8 cellular contexts compared by ENCODE assay signal in the genomic region with DNA sequence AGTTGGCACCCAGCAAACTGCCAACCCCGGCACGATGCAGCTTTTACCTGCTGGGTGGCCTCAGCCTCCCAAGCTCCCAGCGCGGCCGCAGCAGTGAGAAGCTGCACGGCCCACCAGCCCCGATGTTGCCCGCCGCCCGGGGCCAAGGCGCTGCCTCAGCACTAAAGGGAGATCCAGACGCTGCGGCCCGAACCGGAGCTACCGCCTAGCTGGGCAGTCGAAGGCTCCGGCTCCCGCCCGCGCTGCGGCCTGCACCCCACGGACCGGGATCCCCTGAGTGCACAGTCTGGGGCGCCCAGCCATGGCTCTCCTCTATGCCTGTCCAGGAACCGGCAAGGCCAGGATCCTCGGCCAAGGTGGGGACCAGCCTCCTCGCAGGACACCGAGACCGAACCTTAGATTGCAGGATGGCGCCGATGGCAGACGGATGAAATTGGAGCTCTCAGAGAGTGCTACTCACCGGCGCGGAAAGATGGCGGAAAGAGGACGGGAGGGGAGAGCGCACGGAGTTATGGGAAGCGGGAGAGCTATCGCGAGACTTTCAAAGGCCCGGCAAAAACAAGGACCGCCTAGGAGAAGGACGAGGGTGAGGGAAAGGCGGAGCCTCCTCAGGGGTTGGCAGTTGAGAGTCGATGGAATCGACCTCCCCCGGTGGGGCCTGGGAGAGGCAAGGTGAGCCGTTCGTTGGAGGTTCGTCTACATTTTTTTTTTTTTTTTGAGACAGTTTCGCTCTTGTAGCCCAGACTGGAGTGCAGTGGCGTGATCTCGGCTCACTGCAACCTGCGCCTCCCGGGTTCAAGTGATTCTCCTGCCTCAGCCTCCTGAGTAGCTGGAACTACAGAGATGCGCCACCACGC. TPM values are rescaled to one million over a fixed set of nuclear protein-coding genes. Genes with fewer than 3 reads are reported as not detected.
A peak's percentile ranks its signal among the peaks of the same experiment; 100 is the strongest.
DNase-seq lines count a peak whose midpoint lies in the region; ATAC-seq and TF ChIP-seq lines count a peak whose summit lies in the region.

A gene (minus strand): TSS at position 485 of the 857 bp plus-strand sequence. CDS start 1,221 bp downstream, outside the sequence.

- peaks cover 51% of the 10 kb centered on the region for H3K79me2 ChIP-seq in SU-DHL-6 (ENCODE audit: insufficient read depth, low read length)

- peak; percentile 83 for DNase-seq in NCI-H128 (lab: John Stamatoyannopoulos, UW; ENCODE audit: unreplicated experiment)
- peak; percentile 86 for DNase-seq in activated naive CD8-positive, alpha-beta T cell treated with anti-CD3 and anti-CD28 coated beads, Interleukin-2, amount 10 ng/mL, durations not matched to agents 7 days and 5 days
- DNase-seq in head of caudate nucleus, result peak; percentile 88 to 98 (median 94)
- DNase-seq in ovary, result peak; percentile 91 to 96 (median 93)
- peak; percentile 96 for DNase-seq in thyroid gland

- H3K27ac Mint-ChIP-seq in activated naive CD8-positive, alpha-beta T cell treated with anti-CD3 and anti-CD28 coated beads, Interleukin-2, amount 10 ng/mL, durations not matched to agents 7 days and 5 days, result peak within 1 kb of the TSS; percentile 94

- peaks cover 47% of the 10 kb centered on the region for H3K4me1 Mint-ChIP-seq in activated naive CD8-positive, alpha-beta T cell treated with anti-CD3 and anti-CD28 coated beads, Interleukin-2, amount 10 ng/mL, durations not matched to agents 7 days and 5 days

- peak; percentile 85 for TF ChIP-seq POLR2A in GM10847 (IDR thresholded peaks at IDR 0.05; ENCODE audit: extremely low read depth, insufficient read length)
- peak; percentile 83 for TF ChIP-seq POLR2A in ovary (IDR thresholded peaks at IDR 0.05)
- TF ChIP-seq POLR2A in thyroid gland (IDR thresholded peaks at IDR 0.05), result peak; percentile 65 to 88

- no peaks in the 10 kb centered on the region for H3K9me3 Mint-ChIP-seq in activated naive CD8-positive, alpha-beta T cell treated with anti-CD3 and anti-CD28 coated beads, Interleukin-2, amount 10 ng/mL, durations not matched to agents 7 days and 5 days

- H4K20me1 ChIP-seq in SU-DHL-6 (ENCODE audit: low read depth, low read length), result peaks cover 42% of the 10 kb centered on the region

- H3K36me3 ChIP-seq in SU-DHL-6 (ENCODE audit: low read length) (peaks cover 59% of the 10 kb centered on the region), ovary (no peaks in the 10 kb centered on the region), thyroid gland (peaks cover 47 to 51% of the 10 kb centered on the region in 2 donors)

- H3K4me3 ChIP-seq in SU-DHL-6 (ENCODE audit: insufficient read depth, low read length, poor library complexity, severe bottlenecking) (peak within 1 kb of the TSS; percentile 91), ovary (peak within 1 kb of the TSS; percentile 73), thyroid gland (replicated peaks in 1 of 3) (peak within 1 kb of the TSS; percentile 38 to 94 (median 74))

- H3K9me3 ChIP-seq in SU-DHL-6 (ENCODE audit: insufficient read depth, low read length) (no peaks in the 10 kb centered on the region), ovary (no peaks in the 10 kb centered on the region), thyroid gland (no peaks in the 10 kb centered on the region)

- H3K4me3 Mint-ChIP-seq in activated naive CD8-positive, alpha-beta T cell treated with anti-CD3 and anti-CD28 coated beads, Interleukin-2, amount 10 ng/mL, durations not matched to agents 7 days and 5 days, result peak within 1 kb of the TSS; percentile 96

- intact Hi-C loops in head of caudate nucleus (cut with DNase I), result loop anchor here (1.0 to 10.0 kb wide), 2 partner anchors 11 to 275 kb away; a partner anchor contains a TSS
- intact Hi-C loops in ovary (cut with DNase I), result no loop called here
- intact Hi-C loops in thyroid gland (cut with DNase I), result no loop called here

- peak within 1 kb of the TSS; percentile 72 for H3K4me2 ChIP-seq in SU-DHL-6 (ENCODE audit: low read depth, low read length, poor library complexity, severe bottlenecking)

- H3K36me3 Mint-ChIP-seq in activated naive CD8-positive, alpha-beta T cell treated with anti-CD3 and anti-CD28 coated beads, Interleukin-2, amount 10 ng/mL, durations not matched to agents 7 days and 5 days, result peaks cover 57% of the 10 kb centered on the region

- H3K27me3 ChIP-seq in SU-DHL-6 (ENCODE audit: low read length) (no peaks in the 10 kb centered on the region), ovary (no peaks in the 10 kb centered on the region), thyroid gland (no peaks in the 10 kb centered on the region)

- peak within 1 kb of the TSS; percentile 37 for H2AFZ ChIP-seq in SU-DHL-6 (ENCODE audit: low read depth, low read length, severe bottlenecking)

- POLR2A ChIA-PET in activated naive CD8-positive, alpha-beta T cell treated with anti-CD3 and anti-CD28 coated beads, Interleukin-2, amount 10 ng/mL, durations not matched to agents 7 days and 5 days (lab: Charles Lee), result interaction anchor here (0.6 to 11.9 kb wide), 10 partner anchors 12 to 733 kb away, joined by 3 to 214 read pairs (median 4); a partner anchor contains a TSS

- TF ChIP-seq EP300 in ovary (IDR thresholded peaks at IDR 0.05), result no peak

- 2 to 3% (median 3%) methylated on average over 52 to 60 of the region's 60 CpGs for WGBS in ovary, 3 donors
- WGBS in thyroid gland, 2 donors, result 3 to 5% methylated on average over 38 to 44 of the region's 60 CpGs

- TF ChIP-seq CTCF in SU-DHL-6 (IDR thresholded peaks at IDR 0.05; ENCODE audit: insufficient read depth, low read length, poor library complexity, severe bottlenecking) (no peak), ovary (IDR thresholded peaks at IDR 0.05) (no peak), thyroid gland (IDR thresholded peaks at IDR 0.05) (no peak)

- ATAC-seq in HG02678 (IDR thresholded peaks at IDR 0.05; ENCODE audit: unreplicated experiment), result peak; percentile 87
- ATAC-seq in activated naive CD8-positive, alpha-beta T cell treated with anti-CD3 and anti-CD28 coated beads, Interleukin-2, amount 10 ng/mL, durations not matched to agents 7 days and 5 days (ENCODE audit: low read depth), result peak; percentile 93

- H3K9ac ChIP-seq in SU-DHL-6 (ENCODE audit: low read length), result peak within 1 kb of the TSS; percentile 95

- peaks cover 54% of the 10 kb centered on the region for H3F3A ChIP-seq in SU-DHL-6 (ENCODE audit: insufficient read depth)

- H3K4me1 ChIP-seq in ovary (ENCODE audit: insufficient read depth) (peaks cover 21% of the 10 kb centered on the region), thyroid gland (peaks cover 12 to 36% of the 10 kb centered on the region in 2 donors)

- H3K27me3 Mint-ChIP-seq in activated naive CD8-positive, alpha-beta T cell treated with anti-CD3 and anti-CD28 coated beads, Interleukin-2, amount 10 ng/mL, durations not matched to agents 7 days and 5 days, result no peaks in the 10 kb centered on the region

- H3K27ac ChIP-seq in SU-DHL-6 (ENCODE audit: low read depth, low read length) (peak within 1 kb of the TSS; percentile 80), ovary (peak within 1 kb of the TSS; percentile 48 to 61), thyroid gland (peak within 1 kb of the TSS; percentile 78 to 92 (median 82))

- no peaks in the 10 kb centered on the region for H3K9me2 ChIP-seq in SU-DHL-6 (replicated peaks; ENCODE audit: insufficient read depth, low read length)

RNA-seq across cellular contexts. Expression of the gene that starts here (rescaled TPM):
- 1,000 to 10,000 TPM; 1,969 to 2,023 TPM for total RNA-seq in activated naive CD8-positive, alpha-beta T cell treated with anti-CD3 and anti-CD28 coated beads, Interleukin-2, amount 10 ng/mL, durations not matched to agents 7 days and 5 days
- total RNA-seq in ovary (1,000 to 10,000 TPM; 2,591 to 5,086 (median 2,853) TPM), thyroid gland (1,000 to 10,000 TPM; 1,414 to 3,144 (median 2,267) TPM)
- polyA plus RNA-seq in ovary, result over 10,000 TPM in 1 of 2 donors, 1,000 to 10,000 TPM in 1; 4,713 to 11,026 TPM

Comparison
In these comparisons a context has a peak if more than half of its experiments do, and no peak if none do; other contexts are left out.
1. Peak in every context shown above with its lines: DNase-seq, ATAC-seq, H3K4me3 ChIP-seq and H3K27ac ChIP-seq.